Comparison of ENCODE assay signal across 10 cellular contexts in the genomic region with DNA sequence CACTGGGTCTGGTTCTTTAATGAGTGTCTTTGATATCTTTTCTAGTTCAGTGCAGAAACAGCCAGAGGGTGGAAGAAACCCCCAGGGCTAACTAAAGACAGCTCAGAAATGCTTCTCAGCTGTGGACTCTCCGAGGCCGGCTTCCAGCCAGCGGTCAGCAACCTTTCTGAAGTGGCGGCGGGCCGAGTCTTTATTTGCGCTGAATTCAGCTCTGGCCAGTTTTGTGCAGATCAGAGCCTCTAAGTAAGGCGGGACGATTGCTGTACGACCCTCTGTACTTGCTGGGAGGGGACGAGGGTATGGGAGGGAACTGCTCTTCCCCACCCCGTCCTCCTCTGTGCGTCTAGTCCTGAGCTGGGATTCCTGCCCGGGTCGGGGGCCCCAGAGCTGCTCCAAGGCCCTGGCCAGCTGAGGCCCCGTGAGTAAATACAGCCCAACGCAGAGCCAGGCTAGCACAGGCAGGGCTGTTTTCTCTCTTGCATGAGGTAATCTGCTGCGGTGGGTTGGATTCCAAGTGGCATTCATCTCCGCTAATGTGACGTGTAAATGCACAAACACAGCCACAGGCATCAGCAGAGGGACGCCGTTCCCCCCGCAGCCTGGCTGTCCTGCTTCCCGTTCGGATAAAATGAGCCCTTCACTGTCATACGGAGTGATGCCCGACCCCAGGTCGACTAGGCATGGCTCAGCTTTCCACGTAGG.
A peak's percentile ranks its signal among the peaks of the same experiment; 100 is the strongest.
DNase-seq lines count a peak whose midpoint lies in the region; TF ChIP-seq lines count a peak whose summit lies in the region.
"Had no signal": no experiment of that assay in that cellular context is flagged by ENCODE, and none has a peak within 500 bp of the region (broad histone marks: within the 10 kb centered on the region; RNA-seq: fewer than 3 reads in every experiment).

No MANE protein-coding gene starts in this region.

- no peak for TF ChIP-seq CTCF in fibroblast of mammary gland (conservative IDR thresholded peaks at IDR 0.05; ENCODE audit: control insufficient read depth, insufficient read depth, low read depth, low read length)
- no peak for TF ChIP-seq CTCF in neural crest cell (conservative IDR thresholded peaks at IDR 0.05)
- no peak for TF ChIP-seq CTCF in uterus (IDR thresholded peaks at IDR 0.05)
- TF ChIP-seq CTCF in WERI-Rb-1 (IDR thresholded peaks at IDR 0.05; ENCODE audit: low read depth, low read length): no peak

- H3K4me1 ChIP-seq in uterus: peaks cover 0 to 4% of the 10 kb centered on the region in 2 donors

- intact Hi-C loops in uterus (cut with DNase I; ENCODE audit: low total_unique reads): no loop called here

- H3K4me3 Mint-ChIP-seq in neural crest cell: peak overlapping the region; percentile 65
- H3K4me3 Mint-ChIP-seq: B cell had no signal

- H3K4me3 ChIP-seq in fibroblast of mammary gland (ENCODE audit: control insufficient read depth, low read depth, low read length) (no peak overlapping the region), uterus (peak overlapping the region; percentile 12 to 24), WERI-Rb-1 (ENCODE audit: low read depth, low read length) (no peak overlapping the region)

- H3K9me3 ChIP-seq in uterus (no peaks in the 10 kb centered on the region), WERI-Rb-1 (ENCODE audit: severe bottlenecking) (no peaks in the 10 kb centered on the region)

- peaks cover 2% of the 10 kb centered on the region for H3K36me3 Mint-ChIP-seq in neural crest cell (ENCODE audit: low read depth)

- H3K27me3 ChIP-seq in uterus (no peaks in the 10 kb centered on the region), WERI-Rb-1 (ENCODE audit: insufficient read depth, low read depth, severe bottlenecking) (no peaks in the 10 kb centered on the region)

- TF ChIP-seq POLR2A in uterus (IDR thresholded peaks at IDR 0.05): no peak

- DNase-seq in NCI-H82 (lab: John Stamatoyannopoulos, UW) (peak; percentile 32), NCI-H82 treated with DMSO at 0.1 percent for 48 hours (lab: John Stamatoyannopoulos, UW; ENCODE audit: unreplicated experiment) (no peak), fibroblast of mammary gland (ENCODE audit: low read depth) (peak; percentile 88), neural crest cell (ENCODE audit: low read depth, low spot score) (peak; percentile 25), uterus (peak; percentile 80 to 82), RKO (ENCODE audit: low spot score) (no peak), NCI-H2196 treated with DMSO at 0.1 percent for 48 hours (lab: John Stamatoyannopoulos, UW; ENCODE audit: unreplicated experiment) (no peak), WERI-Rb-1 (no peak)
- DNase-seq: activated CD4-positive, CD25-positive, alpha-beta regulatory T cell treated with anti-CD3 and anti-CD28 coated beads, Interleukin-2, amount 50 U/mL, for 72 hours had no signal

- H3K27ac Mint-ChIP-seq in neural crest cell (ENCODE audit: unreplicated experiment): peak overlapping the region; percentile 73
- H3K27ac Mint-ChIP-seq: B cell had no signal

- H3K4me1 Mint-ChIP-seq in neural crest cell: peaks cover 16% of the 10 kb centered on the region

- H3K9me3 Mint-ChIP-seq in neural crest cell: no peaks in the 10 kb centered on the region

- H3K27me3 Mint-ChIP-seq in neural crest cell (ENCODE audit: low read depth): no peaks in the 10 kb centered on the region
- H3K27me3 Mint-ChIP-seq: B cell had no signal

- H3K36me3 ChIP-seq in uterus: no peaks in the 10 kb centered on the region
- H3K36me3 ChIP-seq in WERI-Rb-1: no peaks in the 10 kb centered on the region

- H3K27ac ChIP-seq in uterus: peak overlapping the region; percentile 83 to 88
- no peak overlapping the region for H3K27ac ChIP-seq in WERI-Rb-1

Comparison
In these comparisons a context has a peak if more than half of its experiments do, and no peak if none do; other contexts are left out.
1. DNase-seq: peak in NCI-H82 (single experiment), fibroblast of mammary gland (single experiment), neural crest cell (single experiment) and uterus (2 of 2); none in NCI-H82 treated with DMSO at 0.1 percent for 48 hours (single experiment), RKO (single experiment), NCI-H2196 treated with DMSO at 0.1 percent for 48 hours (single experiment) and WERI-Rb-1 (single experiment).
2. H3K4me3 ChIP-seq: peak in uterus (2 of 2); none in fibroblast of mammary gland (single experiment) and WERI-Rb-1 (single experiment).